In genomic region chr3:194134757-194135515, GRCh38 we compare ENCODE assay signal across 8 cellular contexts. TPM values are rescaled to one million over a fixed set of nuclear protein-coding genes. Genes with fewer than 3 reads are reported as not detected.
DNase-seq lines count a peak whose midpoint lies in the region; ATAC-seq and TF ChIP-seq lines count a peak whose summit lies in the region.

No MANE protein-coding gene starts in this region.

- in situ Hi-C loops in GM18951 (cut with MboI; ENCODE audit: low sequenced_read_pairs, unreplicated experiment), result loop anchor here (10.0 kb wide), 1 partner anchor 180 kb away; no protein-coding TSS in a partner anchor

- no peak for TF ChIP-seq CTCF in AG04450 (IDR thresholded peaks at IDR 0.05; ENCODE audit: low read depth, low read length)

- H3K27ac ChIP-seq in AG04450 (ENCODE audit: low read depth, low read length) (peak overlapping the region; percentile 95), cingulate gyrus (ENCODE audit: low read depth, low read length) (peak overlapping the region; percentile 29)

- CTCF ChIA-PET in AG04450 (lab: Charles Lee), result interaction anchor here (0.6 to 2.9 kb wide), 6 partner anchors 181 to 1245 kb away, joined by 3 to 18 read pairs (median 4); no protein-coding TSS in a partner anchor

- peak; percentile 31 for TF ChIP-seq POLR2A in GM18951 (IDR thresholded peaks at IDR 0.05; ENCODE audit: extremely low read depth, insufficient read depth, insufficient read length)

- DNase-seq in AG04450 (ENCODE audit: low read depth, low spot score) (peak; percentile 85), NCI-H345 treated with DMSO at 0.1 percent for 48 hours (lab: John Stamatoyannopoulos, UW; ENCODE audit: unreplicated experiment) (peak; percentile 80), left kidney (ENCODE audit: low read depth, low spot score) (peak; percentile 99)
- peak; percentile 74 to 80 for DNase-seq in activated CD4-positive, alpha-beta T cell treated with anti-CD3 and anti-CD28 coated beads for 4 hours
- peak; percentile 82 for DNase-seq in stimulated activated CD4-positive, alpha-beta T cell treated with anti-CD3 and anti-CD28 coated beads, Interleukin-1b, Interleukin-23, amount 100 ng/mL, for 48 hours

- peak; percentile 34 for ATAC-seq in HG03196 (IDR thresholded peaks at IDR 0.05; ENCODE audit: unreplicated experiment)

- H3K4me3 ChIP-seq in AG04450 (ENCODE audit: low read depth, low read length), result peak overlapping the region; percentile 61

- POLR2A ChIA-PET in AG04450 (lab: Yijun Ruan, JAX), result interaction anchor here (0.5 to 1.4 kb wide), 7 partner anchors 12 to 277 kb away, joined by 3 to 10 read pairs (median 4); no protein-coding TSS in a partner anchor

- peaks cover 28% of the 10 kb centered on the region for H3K27me3 ChIP-seq in AG04450 (ENCODE audit: control insufficient read depth, insufficient read depth, low read length)

- H3K9me3 ChIP-seq in AG04450 (ENCODE audit: control insufficient read depth, insufficient read depth, low read length), result no peaks in the 10 kb centered on the region; the same call in 1 of the 2 replicates

RNA-seq across cellular contexts. Expression of gene HES1, which starts 1.0 kb away (rescaled TPM):
- polyA plus RNA-seq in AG04450 (2011; rRNA removed), result 1.3 and 1.9 TPM in 2 replicates
- 3.1 and 4.9 TPM in 2 replicates for polyA minus RNA-seq in AG04450 (2011; rRNA and poly(A)+ RNA removed)

Comparison
In these comparisons a context has a peak if more than half of its experiments do, and no peak if none do; other contexts are left out.
1. Peak in every context shown above with its lines: DNase-seq, ATAC-seq, H3K4me3 ChIP-seq and H3K27ac ChIP-seq.